ENCODE assay signal across 23 cellular contexts in the genomic region with DNA sequence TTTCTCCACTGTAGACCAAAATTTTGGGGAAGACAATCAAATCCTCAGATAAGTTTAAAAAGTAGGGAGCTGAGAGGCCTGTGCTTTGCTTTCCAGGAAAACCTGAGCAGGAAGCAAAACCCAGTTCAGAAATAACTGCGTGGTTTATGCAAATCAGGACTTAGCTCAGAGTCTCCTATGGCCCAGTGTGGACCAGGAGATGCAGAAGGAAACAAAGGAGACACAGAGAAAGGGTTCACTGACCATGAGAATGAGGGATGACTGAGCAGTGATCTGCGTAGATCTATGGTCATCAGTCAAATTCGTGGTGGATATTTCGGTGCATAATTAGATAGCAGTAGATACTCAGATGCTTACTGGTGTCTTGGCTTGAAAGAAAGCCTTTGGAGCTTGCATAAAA.
A peak's percentile ranks its signal among the peaks of the same experiment; 100 is the strongest.
DNase-seq lines count a peak whose midpoint lies in the region; ATAC-seq, FAIRE-seq and TF ChIP-seq lines count a peak whose summit lies in the region.
"Had no signal": no experiment of that assay in that cellular context is flagged by ENCODE, and none has a peak within 500 bp of the region (broad histone marks: within the 10 kb centered on the region; RNA-seq: fewer than 3 reads in every experiment).

No MANE protein-coding gene starts in this region.

- WGBS in GM12878 (ENCODE audit: insufficient coverage, insufficient replicate concordance, low lambda C conversion rate, missing lambda C conversion rate) = 35% methylated on average over 4 of the region's 4 CpGs
- 89% methylated on average over 3 to 4 of the region's 4 CpGs for WGBS in endodermal cell (ENCODE audit: insufficient coverage in 1 of 2, insufficient read length in 1 of 2), 2 experiments

- H3K4me1 Mint-ChIP-seq in Calu3 (ENCODE audit: low read depth, unreplicated experiment) = peaks cover 24% of the 10 kb centered on the region
- peaks cover 11% of the 10 kb centered on the region for H3K4me1 Mint-ChIP-seq in endodermal cell

- peaks cover 6% of the 10 kb centered on the region for H3F3A ChIP-seq in Loucy (ENCODE audit: low read depth)

- SMC1A ChIA-PET in GM12878 (lab: Charles Lee; ENCODE audit: uncharacterized antibody, unreplicated experiment) = interaction anchor here (0.7 to 3.4 kb wide), 5 partner anchors 16 to 143 kb away, joined by 3 to 11 read pairs (median 3); no protein-coding TSS in a partner anchor

- TF ChIP-seq CTCF in Calu3 (IDR thresholded peaks at IDR 0.05; ENCODE audit: unreplicated experiment) (no peak), Loucy (conservative IDR thresholded peaks at IDR 0.05; ENCODE audit: low read length) (no peak), GM12878 (IDR thresholded peaks at IDR 0.05 in 2 of 3, conservative IDR thresholded peaks at IDR 0.05 in 1 of 3; ENCODE audit: control insufficient read depth in 2 of 3, extremely low read depth in 1 of 3, insufficient read depth in 1 of 3, low read depth in 3 of 3, low read length in 3 of 3) (no peak), endodermal cell (conservative IDR thresholded peaks at IDR 0.05) (no peak)

- H3K4me3 ChIP-seq in Loucy (ENCODE audit: low read length, poor library complexity, severe bottlenecking) (peak overlapping the region; percentile 6), GM12878 (no peak overlapping the region), endodermal cell (ENCODE audit: low read length) (no peak overlapping the region)
- H3K4me3 ChIP-seq: Peyer's patch had no signal

- no peaks in the 10 kb centered on the region for H3K36me3 Mint-ChIP-seq in Calu3 (ENCODE audit: insufficient read depth, unreplicated experiment)
- H3K36me3 Mint-ChIP-seq in endodermal cell (ENCODE audit: low read depth) = no peaks in the 10 kb centered on the region

- in situ Hi-C loops in GM12878 (cut with MboI) = no loop called here

- no peak for TF ChIP-seq POLR2A in GM12878 (IDR thresholded peaks at IDR 0.05; ENCODE audit: low read depth, low read length)

- H3K4me1 ChIP-seq in Loucy (ENCODE audit: insufficient read depth, low read length, poor library complexity, severe bottlenecking) (peaks cover 77% of the 10 kb centered on the region), GM12878 (ENCODE audit: control insufficient read depth, insufficient read depth, low read length) (no peaks in the 10 kb centered on the region; the same call in 1 of the 2 replicates), endodermal cell (ENCODE audit: control insufficient read depth, insufficient read depth, low read length) (no peaks in the 10 kb centered on the region)
- H3K4me1 ChIP-seq: Peyer's patch had no signal

- DNase-seq in Calu3 = peak; percentile 29
- no peak for DNase-seq in GM18507 (ENCODE audit: extremely low spot score, insufficient read length, low read depth)
- DNase-seq in GM12878 (ENCODE audit: low read depth, low spot score) = no peak
- DNase-seq in NCI-H2196 (lab: John Stamatoyannopoulos, UW; ENCODE audit: unreplicated experiment) = no peak
- DNase-seq in endodermal cell = no peak
- DNase-seq in NK-92 treated with Interleukin-12 subunit alpha and Interleukin-12 subunit beta, amount 100 ng/mL, for 24 hours (lab: John Stamatoyannopoulos, UW) = no peak
- no peak for DNase-seq in stimulated activated CD4-positive, alpha-beta T cell treated with anti-CD3 and anti-CD28 coated beads, Interleukin-4, amount 100 ng/mL, for 1 hour
- DNase-seq: AML-193; CD4-positive, alpha-beta T cell; DND-41; GF-D8; H7; MM.1S; NCI-H1436; NCI-H2029 treated with DMSO at 0.1 percent for 48 hours; NCI-H524; Peyer's patch; SHP77 treated with DMSO at 0.1 percent for 48 hours; SW 1271; T-helper 9 cell had no signal

- no peak for TF ChIP-seq RAD21 in GM12878 (IDR thresholded peaks at IDR 0.05; ENCODE audit: insufficient read depth, low read depth, low read length)

- peak overlapping the region; percentile 31 for H3K4me2 ChIP-seq in Loucy (ENCODE audit: low read depth, low read length, poor library complexity, severe bottlenecking)
- H3K4me2 ChIP-seq in GM12878 (ENCODE audit: control insufficient read depth, insufficient read depth) = no peak overlapping the region
- H3K4me2 ChIP-seq: KMS-11 had no signal

- H3K27ac ChIP-seq in GM12878 (ENCODE audit: control insufficient read depth, insufficient read depth) (no peak overlapping the region), endodermal cell (ENCODE audit: low read depth, low read length) (no peak overlapping the region)
- H3K27ac ChIP-seq: KMS-11, Peyer's patch had no signal

- no peak overlapping the region for H3K4me3 Mint-ChIP-seq in Calu3 (ENCODE audit: low read depth, unreplicated experiment)
- H3K4me3 Mint-ChIP-seq in endodermal cell = no peak overlapping the region
- H3K4me3 Mint-ChIP-seq: CD4-positive, alpha-beta T cell had no signal

- no peaks in the 10 kb centered on the region for H3K9me2 ChIP-seq in Loucy (replicated peaks; ENCODE audit: low read depth, low read length)

- H3K27me3 ChIP-seq in Loucy (ENCODE audit: insufficient read depth, low read length, poor library complexity, severe bottlenecking) = no peaks in the 10 kb centered on the region
- no peaks in the 10 kb centered on the region for H3K27me3 ChIP-seq in GM12878 (replicated peaks in 1 of 2; ENCODE audit: control insufficient read depth in 2 of 2, insufficient read depth in 2 of 2, low read length in 1 of 2)
- no peaks in the 10 kb centered on the region for H3K27me3 ChIP-seq in endodermal cell (ENCODE audit: control insufficient read depth, insufficient read depth, low read length, poor library complexity, severe bottlenecking)
- H3K27me3 ChIP-seq: Peyer's patch had no signal

- BruUV-seq in Calu3 (replicated peaks; lab: Mats Ljungman, UMichigan) = no TSS peak
- no TSS peak for BruUV-seq in GM12878 (replicated peaks; lab: Mats Ljungman, UMichigan)

- H4K20me1 ChIP-seq in Loucy (ENCODE audit: insufficient read depth, low read length, poor library complexity, severe bottlenecking) (no peaks in the 10 kb centered on the region), GM12878 (ENCODE audit: control insufficient read depth, insufficient read depth) (no peaks in the 10 kb centered on the region)

- H2AFZ ChIP-seq in Loucy (ENCODE audit: low read length) (no peak overlapping the region), GM12878 (ENCODE audit: control insufficient read depth, low read depth, low read length) (no peak overlapping the region)

- H3K27ac Mint-ChIP-seq in Calu3 (ENCODE audit: unreplicated experiment) (no peak overlapping the region), endodermal cell (no peak overlapping the region)
- H3K27ac Mint-ChIP-seq: CD4-positive, alpha-beta T cell had no signal

- no peaks in the 10 kb centered on the region for H3K36me3 ChIP-seq in Loucy (ENCODE audit: insufficient read depth, low read length)
- no peaks in the 10 kb centered on the region for H3K36me3 ChIP-seq in GM12878 (ENCODE audit: control insufficient read depth in 2 of 2, insufficient read depth in 2 of 2, low read length in 1 of 2)
- no peaks in the 10 kb centered on the region for H3K36me3 ChIP-seq in endodermal cell (ENCODE audit: control insufficient read depth, insufficient read depth, low read length)
- H3K36me3 ChIP-seq: Peyer's patch had no signal

- H3K79me2 ChIP-seq in Loucy (ENCODE audit: insufficient read depth, low read length) (no peaks in the 10 kb centered on the region), GM12878 (ENCODE audit: control insufficient read depth, insufficient read depth, low read length) (no peaks in the 10 kb centered on the region)

- intact Hi-C loops in Calu3 (cut with micrococcal nuclease; ENCODE audit: unreplicated experiment) = no loop called here
- intact Hi-C loops in GM12878 (cut with micrococcal nuclease; ENCODE audit: unreplicated experiment) = no loop called here

- FAIRE-seq in GM18507 (lab: Jason Lieb, UNC) (peak; percentile 60), GM12878 (lab: Jason Lieb, UNC) (no peak)
- FAIRE-seq: D721Med had no signal

- CTCF ChIA-PET in Calu3 (lab: Charles Lee) (interaction anchor here (0.8 to 2.9 kb wide), 3 partner anchors 13 to 102 kb away, joined by 3 to 12 read pairs (median 3); no protein-coding TSS in a partner anchor), GM12878 (lab: Yijun Ruan, JAX) (interaction anchor here (1.3 kb wide), 1 partner anchor 134 kb away, joined by 3 read pairs; no protein-coding TSS in a partner anchor)

- TF ChIP-seq EP300 in GM12878 (IDR thresholded peaks at IDR 0.05; ENCODE audit: borderline replicate concordance in 1 of 2, control insufficient read depth in 1 of 2, low read depth in 2 of 2, low read length in 2 of 2) = no peak

- RAD21 ChIA-PET in GM12878 (lab: Charles Lee; ENCODE audit: unreplicated experiment) = interaction anchor here (0.6 to 1.3 kb wide), 3 partner anchors 13 to 580 kb away, joined by 3 to 4 read pairs (median 3); no protein-coding TSS in a partner anchor

- H3K27me3 Mint-ChIP-seq in Calu3 (ENCODE audit: unreplicated experiment) = no peaks in the 10 kb centered on the region
- no peaks in the 10 kb centered on the region for H3K27me3 Mint-ChIP-seq in endodermal cell (ENCODE audit: insufficient read depth)
- H3K27me3 Mint-ChIP-seq: CD4-positive, alpha-beta T cell had no signal

- H3K9ac ChIP-seq in Loucy (ENCODE audit: low read depth, low read length, poor library complexity, severe bottlenecking) = peak overlapping the region; percentile 26
- H3K9ac ChIP-seq in GM12878 (ENCODE audit: control insufficient read depth, insufficient read depth, low read length) = no peak overlapping the region
- H3K9ac ChIP-seq in endodermal cell (ENCODE audit: extremely low read depth, low read length, poor library complexity, severe bottlenecking) = no peak overlapping the region
- H3K9ac ChIP-seq: KMS-11 had no signal

- POLR2A ChIA-PET in GM12878 (lab: Charles Lee) = no interaction called here

- H3K9me3 Mint-ChIP-seq in Calu3 (ENCODE audit: low read depth, unreplicated experiment) (no peaks in the 10 kb centered on the region), endodermal cell (no peaks in the 10 kb centered on the region)
- H3K9me3 Mint-ChIP-seq: CD4-positive, alpha-beta T cell had no signal

- ATAC-seq in GM12878 = peak; percentile 30; the same call in 1 of the 3 replicates

- H3K9me3 ChIP-seq in Loucy (ENCODE audit: insufficient read depth, low read depth, low read length) (no peaks in the 10 kb centered on the region), GM12878 (replicated peaks; ENCODE audit: control insufficient read depth, insufficient read depth, low read length) (no peaks in the 10 kb centered on the region; the same call in 1 of the 3 replicates), endodermal cell (ENCODE audit: control insufficient read depth, low read length) (no peaks in the 10 kb centered on the region)
- H3K9me3 ChIP-seq: Peyer's patch had no signal

TF ChIP-seq in GM12878, 131 proteins besides CTCF, POLR2A, EP300 and RAD21:
- peak; percentile 61; the same call in 1 of the 3 replicates for TF ChIP-seq POU2F2 (IDR thresholded peaks at IDR 0.05; ENCODE audit: borderline replicate concordance, low read depth, low read length)
- TF ChIP-seq ZBED1 (IDR thresholded peaks at IDR 0.05; ENCODE audit: borderline replicate concordance) = no peak
- TF ChIP-seq RUNX3 (IDR thresholded peaks at IDR 0.05; ENCODE audit: low read length) = peak; percentile 31; the same call in 1 of the 2 replicates
